Comparison of ENCODE assay signal across 15 cellular contexts in genomic region chr12:48927261-48927660, GRCh38. TPM values are rescaled to one million over a fixed set of nuclear protein-coding genes. Genes with fewer than 3 reads are reported as not detected.
DNase-seq lines count a peak whose midpoint lies in the region; ATAC-seq and TF ChIP-seq lines count a peak whose summit lies in the region.
"Had no signal": no experiment of that assay in that cellular context is flagged by ENCODE, and none has a peak within 500 bp of the region (broad histone marks: within the 10 kb centered on the region; RNA-seq: fewer than 3 reads in every experiment).

No MANE protein-coding gene starts in this region.

- H3K27me3 Mint-ChIP-seq in stimulated activated naive CD8-positive, alpha-beta T cell treated with anti-CD3 and anti-CD28 coated beads, Interleukin-15, Interleukin-2, amounts not matched to agents 100 ng/mL and 50 ng/mL, for 24 hours, result no peaks in the 10 kb centered on the region
- no peaks in the 10 kb centered on the region for H3K27me3 Mint-ChIP-seq in activated T-helper 2 cell treated with anti-CD3 and anti-CD28 coated beads, Interferon-gamma antibody, Interleukin-2, Interleukin-4, amounts not matched to agents 10 μg/mL and 5 μg/mL and 100 μg/mL, durations not matched to agents 14 hours and 24 hours and 36 hours (ENCODE audit: low read depth)

- H3K36me3 Mint-ChIP-seq in stimulated activated naive CD8-positive, alpha-beta T cell treated with anti-CD3 and anti-CD28 coated beads, Interleukin-15, Interleukin-2, amounts not matched to agents 100 ng/mL and 50 ng/mL, for 24 hours (ENCODE audit: low read depth), result peaks cover 48% of the 10 kb centered on the region
- peaks cover 47% of the 10 kb centered on the region for H3K36me3 Mint-ChIP-seq in activated T-helper 2 cell treated with anti-CD3 and anti-CD28 coated beads, Interferon-gamma antibody, Interleukin-2, Interleukin-4, amounts not matched to agents 10 μg/mL and 5 μg/mL and 100 μg/mL, durations not matched to agents 14 hours and 24 hours and 36 hours (ENCODE audit: low read depth)

- H3K9me3 Mint-ChIP-seq in stimulated activated naive CD8-positive, alpha-beta T cell treated with anti-CD3 and anti-CD28 coated beads, Interleukin-15, Interleukin-2, amounts not matched to agents 100 ng/mL and 50 ng/mL, for 24 hours, result no peaks in the 10 kb centered on the region
- H3K9me3 Mint-ChIP-seq in activated T-helper 2 cell treated with anti-CD3 and anti-CD28 coated beads, Interferon-gamma antibody, Interleukin-2, Interleukin-4, amounts not matched to agents 10 μg/mL and 5 μg/mL and 100 μg/mL, durations not matched to agents 14 hours and 24 hours and 36 hours, result no peaks in the 10 kb centered on the region

- intact Hi-C loops in activated T-helper 2 cell treated with anti-CD3 and anti-CD28 coated beads, Interferon-gamma antibody, Interleukin-2, Interleukin-4, amounts not matched to agents 10 μg/mL and 5 μg/mL and 100 μg/mL, durations not matched to agents 14 hours and 24 hours and 36 hours (cut with micrococcal nuclease), result no loop called here

- no peak overlapping the region for H3K4me3 ChIP-seq in fibroblast of villous mesenchyme (ENCODE audit: low read depth, low read length)

- no peak for ATAC-seq in stimulated activated naive CD8-positive, alpha-beta T cell treated with anti-CD3 and anti-CD28 coated beads, Interleukin-15, Interleukin-2, amounts not matched to agents 100 U/mL and 50 U/mL, for 24 hours
- ATAC-seq in HG02763 (IDR thresholded peaks at IDR 0.05; ENCODE audit: unreplicated experiment), result no peak
- ATAC-seq in HG02852 (IDR thresholded peaks at IDR 0.05; ENCODE audit: unreplicated experiment), result no peak
- no peak for ATAC-seq in GM21723 (IDR thresholded peaks at IDR 0.05; ENCODE audit: unreplicated experiment)

- peak overlapping the region; percentile 61 for H3K27ac Mint-ChIP-seq in stimulated activated naive CD8-positive, alpha-beta T cell treated with anti-CD3 and anti-CD28 coated beads, Interleukin-15, Interleukin-2, amounts not matched to agents 100 ng/mL and 50 ng/mL, for 24 hours
- H3K27ac Mint-ChIP-seq in activated T-helper 2 cell treated with anti-CD3 and anti-CD28 coated beads, Interferon-gamma antibody, Interleukin-2, Interleukin-4, amounts not matched to agents 10 μg/mL and 5 μg/mL and 100 μg/mL, durations not matched to agents 14 hours and 24 hours and 36 hours, result no peak overlapping the region

- H3K4me3 Mint-ChIP-seq in stimulated activated naive CD8-positive, alpha-beta T cell treated with anti-CD3 and anti-CD28 coated beads, Interleukin-15, Interleukin-2, amounts not matched to agents 100 ng/mL and 50 ng/mL, for 24 hours, result peak overlapping the region; percentile 57
- peak overlapping the region; percentile 55 for H3K4me3 Mint-ChIP-seq in activated T-helper 2 cell treated with anti-CD3 and anti-CD28 coated beads, Interferon-gamma antibody, Interleukin-2, Interleukin-4, amounts not matched to agents 10 μg/mL and 5 μg/mL and 100 μg/mL, durations not matched to agents 14 hours and 24 hours and 36 hours (ENCODE audit: low read depth)

- peaks cover 45% of the 10 kb centered on the region for H3K4me1 Mint-ChIP-seq in stimulated activated naive CD8-positive, alpha-beta T cell treated with anti-CD3 and anti-CD28 coated beads, Interleukin-15, Interleukin-2, amounts not matched to agents 100 ng/mL and 50 ng/mL, for 24 hours (ENCODE audit: low read depth)
- peaks cover 26% of the 10 kb centered on the region for H3K4me1 Mint-ChIP-seq in activated T-helper 2 cell treated with anti-CD3 and anti-CD28 coated beads, Interferon-gamma antibody, Interleukin-2, Interleukin-4, amounts not matched to agents 10 μg/mL and 5 μg/mL and 100 μg/mL, durations not matched to agents 14 hours and 24 hours and 36 hours (ENCODE audit: low read depth)

- TF ChIP-seq CTCF in fibroblast of villous mesenchyme (IDR thresholded peaks at IDR 0.05; ENCODE audit: insufficient read depth, low read depth, low read length), result no peak

- DNase-seq in stimulated activated naive CD8-positive, alpha-beta T cell treated with anti-CD3 and anti-CD28 coated beads, Interleukin-15, Interleukin-2, amounts not matched to agents 100 U/mL and 50 U/mL, for 24 hours, result no peak
- DNase-seq in activated T-helper 2 cell treated with anti-CD3 and anti-CD28 coated beads, Interferon-gamma antibody, Interleukin-2, Interleukin-4, amounts not matched to agents 10 μg/mL and 5 μg/mL and 100 μg/mL, durations not matched to agents 14 hours and 24 hours and 36 hours (ENCODE audit: low spot score), result no peak
- DNase-seq in fibroblast of villous mesenchyme (ENCODE audit: low read depth), result peak; percentile 92
- no peak for DNase-seq in D341Med (ENCODE audit: low spot score)
- DNase-seq: DMS79 treated with DMSO at 0.1 percent for 48 hours, KBM-7, mammary epithelial cell, NCI-H1092 treated with DMSO at 0.1 percent for 48 hours, nucleus accumbens had no signal

RNA-seq across cellular contexts. Expression of gene FKBP11, which starts 2.0 kb away (rescaled TPM):
- 66.2 and 72.7 TPM in 2 replicates for total RNA-seq in activated T-helper 2 cell treated with anti-CD3 and anti-CD28 coated beads, Interferon-gamma antibody, Interleukin-2, Interleukin-4, amounts not matched to agents 10 μg/mL and 5 μg/mL and 100 μg/mL, durations not matched to agents 14 hours and 24 hours and 36 hours
- 21.9 and 25.5 TPM in 2 replicates for total RNA-seq in fibroblast of villous mesenchyme

RNA-seq across cellular contexts. Expression of gene ARF3, which starts 30.0 kb away (rescaled TPM):
- total RNA-seq in activated T-helper 2 cell treated with anti-CD3 and anti-CD28 coated beads, Interferon-gamma antibody, Interleukin-2, Interleukin-4, amounts not matched to agents 10 μg/mL and 5 μg/mL and 100 μg/mL, durations not matched to agents 14 hours and 24 hours and 36 hours, result 133 and 135 TPM in 2 replicates
- total RNA-seq in fibroblast of villous mesenchyme, result 49.3 and 68.2 TPM in 2 replicates

RNA-seq across cellular contexts. Expression of gene WNT10B, which starts 44.3 kb away (rescaled TPM):
- 0.80 and 1.0 TPM in 2 replicates for total RNA-seq in activated T-helper 2 cell treated with anti-CD3 and anti-CD28 coated beads, Interferon-gamma antibody, Interleukin-2, Interleukin-4, amounts not matched to agents 10 μg/mL and 5 μg/mL and 100 μg/mL, durations not matched to agents 14 hours and 24 hours and 36 hours
- total RNA-seq in fibroblast of villous mesenchyme, result not detected in 2 replicates
- total RNA-seq: glomerular endothelial cell had no signal

RNA-seq across cellular contexts. Expression of gene WNT1, which starts 50.9 kb away (rescaled TPM):
- 0.60 and 0.66 TPM in 2 replicates for total RNA-seq in activated T-helper 2 cell treated with anti-CD3 and anti-CD28 coated beads, Interferon-gamma antibody, Interleukin-2, Interleukin-4, amounts not matched to agents 10 μg/mL and 5 μg/mL and 100 μg/mL, durations not matched to agents 14 hours and 24 hours and 36 hours
- total RNA-seq in fibroblast of villous mesenchyme, result not detected in 2 replicates
- total RNA-seq: glomerular endothelial cell, mammary epithelial cell, SK-MEL-5 had no signal
